ENCODE assay signal across 8 cellular contexts in genomic region chr7:81684513-81685262, GRCh38.
DNase-seq lines count a peak whose midpoint lies in the region; ATAC-seq and TF ChIP-seq lines count a peak whose summit lies in the region.

No MANE protein-coding gene starts in this region.

- H3K27me3 ChIP-seq in GM23248 (replicated peaks; ENCODE audit: insufficient read depth) (no peaks in the 10 kb centered on the region), PC-9 (ENCODE audit: insufficient read depth, low read depth) (no peaks in the 10 kb centered on the region), MM.1S (replicated peaks; ENCODE audit: insufficient read depth, low read length) (no peaks in the 10 kb centered on the region)

- peak; percentile 89 for DNase-seq in DMS153 treated with DMSO at 0.1 percent for 48 hours (lab: John Stamatoyannopoulos, UW; ENCODE audit: unreplicated experiment)
- peak; percentile 100 for DNase-seq in GM23248
- DNase-seq in KBM-7 = peak; percentile 70
- DNase-seq in PC-9 = peak; percentile 87 to 88
- peak; percentile 85 for DNase-seq in epidermal melanocyte (ENCODE audit: insufficient read length, low spot score)
- peak; percentile 40 to 56 for DNase-seq in mesothelial cell of epicardium (ENCODE audit: low spot score in 2 of 2, unreplicated experiment in 2 of 2)
- no peak for DNase-seq in MM.1S

- 0% methylated on average over 2 of the region's 2 CpGs for WGBS in GM23248 (ENCODE audit: low coverage in 1 of 2, low lambda C conversion rate in 2 of 2, missing lambda C conversion rate in 2 of 2), 2 experiments

- H3K27ac ChIP-seq in GM23248 (peak overlapping the region; percentile 46), PC-9 (no peak overlapping the region), MM.1S (ENCODE audit: low read length) (no peak overlapping the region)

- H3K27ac Mint-ChIP-seq in mesothelial cell of epicardium = peak overlapping the region; percentile 70

- ATAC-seq in GM18873 (IDR thresholded peaks at IDR 0.05; ENCODE audit: low FRiP score, unreplicated experiment) = no peak

- no peaks in the 10 kb centered on the region for H3K36me3 Mint-ChIP-seq in mesothelial cell of epicardium

- no peak overlapping the region for H3K9ac ChIP-seq in GM23248
- H3K9ac ChIP-seq in MM.1S (ENCODE audit: low read length) = no peak overlapping the region

- H3K9me2 ChIP-seq in GM23248 (ENCODE audit: insufficient read depth) = no peaks in the 10 kb centered on the region
- H3K9me2 ChIP-seq in PC-9 (ENCODE audit: insufficient read depth) = no peaks in the 10 kb centered on the region
- no peaks in the 10 kb centered on the region for H3K9me2 ChIP-seq in MM.1S (replicated peaks; ENCODE audit: insufficient read depth, low read length)

- H4K20me1 ChIP-seq in GM23248 (ENCODE audit: insufficient read depth) (no peaks in the 10 kb centered on the region), PC-9 (ENCODE audit: insufficient read depth) (no peaks in the 10 kb centered on the region), MM.1S (ENCODE audit: insufficient read depth, low read length) (no peaks in the 10 kb centered on the region)

- intact Hi-C loops in PC-9 (cut with micrococcal nuclease; ENCODE audit: unreplicated experiment) = no loop called here

- no peaks in the 10 kb centered on the region for H3K79me2 ChIP-seq in GM23248 (ENCODE audit: insufficient read depth)
- H3K79me2 ChIP-seq in PC-9 (ENCODE audit: low read depth) = no peaks in the 10 kb centered on the region
- no peaks in the 10 kb centered on the region for H3K79me2 ChIP-seq in MM.1S (ENCODE audit: low read length)

- H3K4me2 ChIP-seq in GM23248 (ENCODE audit: unreplicated experiment) = peak overlapping the region; percentile 66
- H3K4me2 ChIP-seq in PC-9 = no peak overlapping the region; the same call in 1 of the 2 replicates
- H3K4me2 ChIP-seq in MM.1S (ENCODE audit: low read depth, low read length) = no peak overlapping the region

- CTCF ChIA-PET in PC-9 (lab: Charles Lee) = no interaction called here

- H3K4me1 ChIP-seq in GM23248 (ENCODE audit: insufficient read depth) (peaks cover 21% of the 10 kb centered on the region), PC-9 (replicated peaks; ENCODE audit: insufficient read depth) (peaks cover 10% of the 10 kb centered on the region), MM.1S (ENCODE audit: low read length) (peaks cover 14% of the 10 kb centered on the region)

- no peaks in the 10 kb centered on the region for H3K27me3 Mint-ChIP-seq in mesothelial cell of epicardium (ENCODE audit: low read depth)

- no peak overlapping the region for H3K4me3 Mint-ChIP-seq in mesothelial cell of epicardium

- H3F3A ChIP-seq in GM23248 (ENCODE audit: insufficient read depth) (peaks cover 17% of the 10 kb centered on the region), PC-9 (ENCODE audit: insufficient read depth, low read depth) (peaks cover 8% of the 10 kb centered on the region; the same call in 1 of the 2 replicates), MM.1S (ENCODE audit: insufficient read depth, low read length) (peaks cover under 1% of the 10 kb centered on the region; the same call in 1 of the 2 replicates)

- POLR2A ChIA-PET in PC-9 (lab: Charles Lee; ENCODE audit: unreplicated experiment) = interaction anchor here (0.7 kb wide), 1 partner anchor 28 kb away, joined by 3 read pairs; no protein-coding TSS in a partner anchor

- no peak overlapping the region for H2AFZ ChIP-seq in GM23248
- no peak overlapping the region for H2AFZ ChIP-seq in PC-9
- H2AFZ ChIP-seq in MM.1S (ENCODE audit: low read length) = no peak overlapping the region

- H3K9me3 Mint-ChIP-seq in mesothelial cell of epicardium = no peaks in the 10 kb centered on the region

- H3K4me3 ChIP-seq in GM23248 = no peak overlapping the region
- H3K4me3 ChIP-seq in PC-9 = no peak overlapping the region
- H3K4me3 ChIP-seq in MM.1S (ENCODE audit: low read length) = no peak overlapping the region

- H3K36me3 ChIP-seq in GM23248 (ENCODE audit: low read depth) (no peaks in the 10 kb centered on the region), PC-9 (ENCODE audit: low read depth) (no peaks in the 10 kb centered on the region), MM.1S (replicated peaks; ENCODE audit: insufficient read depth, low read length) (no peaks in the 10 kb centered on the region)

- H3K9me3 ChIP-seq in GM23248 (ENCODE audit: low read depth) (no peaks in the 10 kb centered on the region), PC-9 (ENCODE audit: insufficient read depth, low read depth) (no peaks in the 10 kb centered on the region), MM.1S (replicated peaks; ENCODE audit: insufficient read depth, low read length) (no peaks in the 10 kb centered on the region)

- in situ Hi-C loops in GM23248 (cut with MboI) = no loop called here
- in situ Hi-C loops in KBM-7 (cut with MboI; ENCODE audit: low pct_unique_long_range_greater_than_20kb, low sequenced_read_pairs) = no loop called here

- BruUV-seq in PC-9 (replicated peaks; lab: Mats Ljungman, UMichigan) = no TSS peak

- TF ChIP-seq CTCF in PC-9 (conservative IDR thresholded peaks at IDR 0.05) (no peak), mesothelial cell of epicardium (IDR thresholded peaks at IDR 0.05; ENCODE audit: unreplicated experiment) (no peak), MM.1S (IDR thresholded peaks at IDR 0.05; ENCODE audit: low read length) (no peak)

- H3K4me1 Mint-ChIP-seq in mesothelial cell of epicardium = peaks cover 31% of the 10 kb centered on the region
